ENCODE assay signal across 8 cellular contexts in genomic region chr10:24723386-24723787, GRCh38.
A peak's percentile ranks its signal among the peaks of the same experiment; 100 is the strongest.
DNase-seq lines count a peak whose midpoint lies in the region; ATAC-seq and TF ChIP-seq lines count a peak whose summit lies in the region.

No MANE protein-coding gene starts in this region.

- no peak overlapping the region for H3K9ac ChIP-seq in iPS-18a (ENCODE audit: low read length)

- peak overlapping the region; percentile 37 for H3K27ac Mint-ChIP-seq in activated naive CD4-positive, alpha-beta T cell treated with anti-CD3 and anti-CD28 coated beads, Interleukin-2, amount 10 ng/mL, durations not matched to agents 7 days and 5 days
- H3K27ac Mint-ChIP-seq in stimulated activated memory B cell treated with anti-CD40 and anti-IgM and Interleukin-4, amounts not matched to agents 10 μg/mL and 1 μg/mL and 100 μg/mL, for 72 hours: peak overlapping the region; percentile 86

- H3K36me3 Mint-ChIP-seq in activated naive CD4-positive, alpha-beta T cell treated with anti-CD3 and anti-CD28 coated beads, Interleukin-2, amount 10 ng/mL, durations not matched to agents 7 days and 5 days: peaks cover 12% of the 10 kb centered on the region
- H3K36me3 Mint-ChIP-seq in stimulated activated memory B cell treated with anti-CD40 and anti-IgM and Interleukin-4, amounts not matched to agents 10 μg/mL and 1 μg/mL and 100 μg/mL, for 72 hours: no peaks in the 10 kb centered on the region

- peaks cover 34% of the 10 kb centered on the region for H3K4me1 Mint-ChIP-seq in activated naive CD4-positive, alpha-beta T cell treated with anti-CD3 and anti-CD28 coated beads, Interleukin-2, amount 10 ng/mL, durations not matched to agents 7 days and 5 days
- peaks cover 12% of the 10 kb centered on the region for H3K4me1 Mint-ChIP-seq in stimulated activated memory B cell treated with anti-CD40 and anti-IgM and Interleukin-4, amounts not matched to agents 10 μg/mL and 1 μg/mL and 100 μg/mL, for 72 hours

- H3K27me3 Mint-ChIP-seq in activated naive CD4-positive, alpha-beta T cell treated with anti-CD3 and anti-CD28 coated beads, Interleukin-2, amount 10 ng/mL, durations not matched to agents 7 days and 5 days: peaks cover 4% of the 10 kb centered on the region
- H3K27me3 Mint-ChIP-seq in stimulated activated memory B cell treated with anti-CD40 and anti-IgM and Interleukin-4, amounts not matched to agents 10 μg/mL and 1 μg/mL and 100 μg/mL, for 72 hours: no peaks in the 10 kb centered on the region

- H3K4me3 ChIP-seq in GM06990 (replicated peaks; ENCODE audit: low read depth, low read length): peak overlapping the region; percentile 72
- H3K4me3 ChIP-seq in iPS-18a (ENCODE audit: low read length): peak overlapping the region; percentile 96

- peak; percentile 61 for DNase-seq in GM06990 (ENCODE audit: extremely low read depth, insufficient read length)
- DNase-seq in activated naive CD4-positive, alpha-beta T cell treated with anti-CD3 and anti-CD28 coated beads, Interleukin-2, amount 10 ng/mL, durations not matched to agents 7 days and 5 days: peak; percentile 58
- DNase-seq in Kasumi-1 (lab: John Stamatoyannopoulos, UW): no peak
- DNase-seq in NCI-H187 (lab: John Stamatoyannopoulos, UW): no peak

- TF ChIP-seq CTCF in GM06990 (IDR thresholded peaks at IDR 0.05; ENCODE audit: insufficient read depth, low read length, poor library complexity, severe bottlenecking): no peak

- peak overlapping the region; percentile 90 for H3K27ac ChIP-seq in KOPT-K1 (ENCODE audit: low read depth, low read length, poor library complexity, severe bottlenecking)
- H3K27ac ChIP-seq in iPS-18a (ENCODE audit: low read length): no peak overlapping the region

- CTCF ChIA-PET in activated naive CD4-positive, alpha-beta T cell treated with anti-CD3 and anti-CD28 coated beads, Interleukin-2, amount 10 ng/mL, durations not matched to agents 7 days and 5 days (lab: Charles Lee): interaction anchor here (0.7 to 1.5 kb wide), 3 partner anchors 100 to 293 kb away, joined by 3 to 4 read pairs (median 3); partner anchors contain the start of genes ENKUR and THNSL1

- no peaks in the 10 kb centered on the region for H3K9me3 Mint-ChIP-seq in activated naive CD4-positive, alpha-beta T cell treated with anti-CD3 and anti-CD28 coated beads, Interleukin-2, amount 10 ng/mL, durations not matched to agents 7 days and 5 days
- no peaks in the 10 kb centered on the region for H3K9me3 Mint-ChIP-seq in stimulated activated memory B cell treated with anti-CD40 and anti-IgM and Interleukin-4, amounts not matched to agents 10 μg/mL and 1 μg/mL and 100 μg/mL, for 72 hours

- peak overlapping the region; percentile 61 for H3K4me3 Mint-ChIP-seq in activated naive CD4-positive, alpha-beta T cell treated with anti-CD3 and anti-CD28 coated beads, Interleukin-2, amount 10 ng/mL, durations not matched to agents 7 days and 5 days
- H3K4me3 Mint-ChIP-seq in stimulated activated memory B cell treated with anti-CD40 and anti-IgM and Interleukin-4, amounts not matched to agents 10 μg/mL and 1 μg/mL and 100 μg/mL, for 72 hours: peak overlapping the region; percentile 53

- peak; percentile 29 for ATAC-seq in GM21717 (IDR thresholded peaks at IDR 0.05; ENCODE audit: unreplicated experiment)
- ATAC-seq in stimulated activated memory B cell treated with anti-CD40 and anti-IgM and Interleukin-4, amounts not matched to agents 10 μg/mL and 1 μg/mL and 100 μg/mL, for 72 hours: peak; percentile 35

- H3K4me1 ChIP-seq in iPS-18a (ENCODE audit: control insufficient read depth, low read depth, low read length): peaks cover 40% of the 10 kb centered on the region

- H3K36me3 ChIP-seq in GM06990 (ENCODE audit: control insufficient read depth, insufficient read depth, low read length): no peaks in the 10 kb centered on the region; the same call in 1 of the 2 replicates
- H3K36me3 ChIP-seq in KOPT-K1 (ENCODE audit: insufficient read depth, low read length): peaks cover 17% of the 10 kb centered on the region; the same call in 1 of the 2 replicates
- H3K36me3 ChIP-seq in iPS-18a (ENCODE audit: control insufficient read depth, low read depth, low read length): no peaks in the 10 kb centered on the region

- H3K9me3 ChIP-seq in KOPT-K1 (ENCODE audit: insufficient read depth, low read length, poor library complexity, severe bottlenecking) (no peaks in the 10 kb centered on the region), iPS-18a (ENCODE audit: control insufficient read depth, low read depth, low read length) (no peaks in the 10 kb centered on the region)

- H3K27me3 ChIP-seq in GM06990 (replicated peaks; ENCODE audit: control insufficient read depth, insufficient read depth, low read length): no peaks in the 10 kb centered on the region
- H3K27me3 ChIP-seq in iPS-18a (ENCODE audit: control insufficient read depth, insufficient read depth, low read length): peaks cover 45% of the 10 kb centered on the region

Comparison
In these comparisons a context has a peak if more than half of its experiments do, and no peak if none do; other contexts are left out.
1. DNase-seq: peak in GM06990 (single experiment) and activated naive CD4-positive, alpha-beta T cell treated with anti-CD3 and anti-CD28 coated beads, Interleukin-2, amount 10 ng/mL, durations not matched to agents 7 days and 5 days (single experiment); none in Kasumi-1 (0 of 2) and NCI-H187 (0 of 2).